8 cellular contexts compared by ENCODE assay signal in the genomic region with DNA sequence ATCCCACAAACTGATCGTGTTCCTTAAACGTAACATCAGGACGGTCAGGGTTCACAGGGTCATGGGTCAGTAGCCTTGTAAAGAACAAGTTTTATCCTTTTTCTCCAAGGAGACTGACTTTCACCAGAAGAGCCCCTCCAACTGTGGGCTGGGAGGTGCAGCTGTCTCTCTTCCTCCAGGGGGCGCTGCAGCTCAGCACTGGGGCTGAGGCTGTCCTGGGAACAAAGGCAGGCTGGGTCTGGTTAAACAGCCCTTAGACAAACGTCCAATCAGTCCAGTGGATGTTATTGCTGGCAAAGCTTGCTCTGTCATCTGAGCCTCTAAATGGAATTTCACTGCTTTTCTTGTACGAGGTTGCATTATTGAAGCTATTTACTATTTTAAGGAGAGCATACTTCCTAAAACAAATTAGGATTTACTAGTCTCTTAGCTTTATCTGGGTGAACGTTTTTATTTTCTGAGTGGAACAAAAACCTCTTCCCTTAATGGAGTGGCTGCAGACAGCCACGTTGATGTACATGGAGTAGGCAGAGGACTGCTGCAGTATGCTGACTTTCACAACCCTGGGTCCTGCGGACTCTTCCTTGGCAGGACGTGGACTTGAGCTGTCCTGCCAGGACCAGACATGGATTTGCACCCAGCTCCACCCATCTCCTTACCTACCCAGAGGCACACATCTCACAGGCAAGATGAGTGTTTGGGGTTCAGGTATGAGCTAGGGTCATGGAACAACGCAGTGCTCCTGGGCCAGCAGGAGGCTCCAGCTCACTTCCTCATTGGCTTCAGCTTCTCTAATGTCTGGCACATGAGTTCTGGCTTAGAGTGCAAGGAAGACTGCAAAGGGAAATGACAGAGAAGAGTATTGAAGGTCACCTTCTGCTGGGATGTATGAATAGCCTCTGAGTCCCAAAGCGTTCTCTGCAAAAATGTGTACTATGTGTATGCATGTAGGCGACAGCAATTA. TPM values are rescaled to one million over a fixed set of nuclear protein-coding genes. Genes with fewer than 3 reads are reported as not detected.
DNase-seq lines count a peak whose midpoint lies in the region; ATAC-seq and TF ChIP-seq lines count a peak whose summit lies in the region.

No MANE protein-coding gene starts in this region.

- peaks cover 70% of the 10 kb centered on the region for H3K36me3 ChIP-seq in neutrophil

- H3K4me1 ChIP-seq in neutrophil (ENCODE audit: control insufficient read depth in 1 of 2, insufficient read depth in 1 of 2, low read depth in 1 of 2, low read length in 1 of 2) = no peaks in the 10 kb centered on the region

- ATAC-seq in HG02763 (IDR thresholded peaks at IDR 0.05; ENCODE audit: unreplicated experiment) = no peak

- DNase-seq in CD14-positive monocyte (ENCODE audit: low spot score) = peak; percentile 55
- peak in 1 of 2 experiments; percentile 69 for DNase-seq in HL-60 (ENCODE audit: low read depth in 1 of 2, low spot score in 1 of 2)
- peak; percentile 48 for DNase-seq in activated T-helper 1 cell treated with anti-CD3 and anti-CD28 coated beads, Interleukin-12 subunit alpha, Interleukin-12 subunit beta, Interleukin-2, Interleukin-4 antibody, amounts not matched to agents 30 ng/mL and 10 ng/mL and 1 ng/mL, durations not matched to agents 14 hours and 24 hours and 36 hours (ENCODE audit: low spot score)
- peak; percentile 90 for DNase-seq in fibroblast of pulmonary artery (ENCODE audit: low read depth)

- peaks cover 8% of the 10 kb centered on the region for H3K4me1 Mint-ChIP-seq in CD14-positive monocyte
- H3K4me1 Mint-ChIP-seq in activated T-helper 1 cell treated with anti-CD3 and anti-CD28 coated beads, Interleukin-12 subunit alpha, Interleukin-12 subunit beta, Interleukin-2, Interleukin-4 antibody, amounts not matched to agents 30 ng/mL and 10 ng/mL and 1 ng/mL, durations not matched to agents 14 hours and 24 hours and 36 hours (ENCODE audit: low read depth) = peaks cover 18% of the 10 kb centered on the region

- intact Hi-C loops in CD14-positive monocyte (cut with micrococcal nuclease) = loop anchor here (5.0 to 10.0 kb wide), 4 partner anchors 161 to 346 kb away; no protein-coding TSS in a partner anchor
- intact Hi-C loops in activated T-helper 1 cell treated with anti-CD3 and anti-CD28 coated beads, Interleukin-12 subunit alpha, Interleukin-12 subunit beta, Interleukin-2, Interleukin-4 antibody, amounts not matched to agents 30 ng/mL and 10 ng/mL and 1 ng/mL, durations not matched to agents 14 hours and 24 hours and 36 hours (cut with micrococcal nuclease) = loop anchor here (1.0 kb wide), 1 partner anchor 162 kb away; no protein-coding TSS in a partner anchor

- peaks cover 69 to 88% of the 10 kb centered on the region in 2 donors for H3K36me3 Mint-ChIP-seq in CD14-positive monocyte
- H3K36me3 Mint-ChIP-seq in activated T-helper 1 cell treated with anti-CD3 and anti-CD28 coated beads, Interleukin-12 subunit alpha, Interleukin-12 subunit beta, Interleukin-2, Interleukin-4 antibody, amounts not matched to agents 30 ng/mL and 10 ng/mL and 1 ng/mL, durations not matched to agents 14 hours and 24 hours and 36 hours (ENCODE audit: low read depth) = peaks cover 55% of the 10 kb centered on the region

- H3K4me3 Mint-ChIP-seq in CD14-positive monocyte = no peak overlapping the region
- no peak overlapping the region for H3K4me3 Mint-ChIP-seq in activated T-helper 1 cell treated with anti-CD3 and anti-CD28 coated beads, Interleukin-12 subunit alpha, Interleukin-12 subunit beta, Interleukin-2, Interleukin-4 antibody, amounts not matched to agents 30 ng/mL and 10 ng/mL and 1 ng/mL, durations not matched to agents 14 hours and 24 hours and 36 hours

- H3K27me3 Mint-ChIP-seq in CD14-positive monocyte (ENCODE audit: low read depth in 3 of 3) = peaks cover 0 to 2% (median 1%) of the 10 kb centered on the region in 3 donors
- no peaks in the 10 kb centered on the region for H3K27me3 Mint-ChIP-seq in activated T-helper 1 cell treated with anti-CD3 and anti-CD28 coated beads, Interleukin-12 subunit alpha, Interleukin-12 subunit beta, Interleukin-2, Interleukin-4 antibody, amounts not matched to agents 30 ng/mL and 10 ng/mL and 1 ng/mL, durations not matched to agents 14 hours and 24 hours and 36 hours (ENCODE audit: insufficient read depth)

- no peaks in the 10 kb centered on the region for H3K9me3 ChIP-seq in neutrophil

- no peaks in the 10 kb centered on the region for H3K27me3 ChIP-seq in HL-60 (ENCODE audit: insufficient read depth, poor library complexity, severe bottlenecking)
- H3K27me3 ChIP-seq in neutrophil = no peaks in the 10 kb centered on the region

- no peak overlapping the region for H3K27ac ChIP-seq in HL-60 (replicated peaks)
- H3K27ac ChIP-seq in neutrophil = no peak overlapping the region
- peak overlapping the region; percentile 57 for H3K27ac ChIP-seq in temporal lobe (ENCODE audit: low read depth, low read length)

- no peak overlapping the region for H3K4me3 ChIP-seq in HL-60 (replicated peaks; ENCODE audit: insufficient read depth, low read length)
- no peak overlapping the region for H3K4me3 ChIP-seq in fibroblast of pulmonary artery (replicated peaks; ENCODE audit: low read depth, low read length)
- H3K4me3 ChIP-seq in neutrophil (ENCODE audit: low read depth in 1 of 2, low read length in 1 of 2) = no peak overlapping the region

- H3K9me3 Mint-ChIP-seq in CD14-positive monocyte = no peaks in the 10 kb centered on the region
- no peaks in the 10 kb centered on the region for H3K9me3 Mint-ChIP-seq in activated T-helper 1 cell treated with anti-CD3 and anti-CD28 coated beads, Interleukin-12 subunit alpha, Interleukin-12 subunit beta, Interleukin-2, Interleukin-4 antibody, amounts not matched to agents 30 ng/mL and 10 ng/mL and 1 ng/mL, durations not matched to agents 14 hours and 24 hours and 36 hours

- TF ChIP-seq CTCF in CD14-positive monocyte (IDR thresholded peaks at IDR 0.05) (peak; percentile 95), HL-60 (IDR thresholded peaks at IDR 0.05; ENCODE audit: insufficient read depth, low read length) (peak; percentile 89), fibroblast of pulmonary artery (IDR thresholded peaks at IDR 0.05; ENCODE audit: low read length, missing control alignments) (no peak), neutrophil (IDR thresholded peaks at IDR 0.05) (peak; percentile 73)

- H3K27ac Mint-ChIP-seq in CD14-positive monocyte = peak overlapping the region in 1 of 7 donors; percentile 41
- H3K27ac Mint-ChIP-seq in activated T-helper 1 cell treated with anti-CD3 and anti-CD28 coated beads, Interleukin-12 subunit alpha, Interleukin-12 subunit beta, Interleukin-2, Interleukin-4 antibody, amounts not matched to agents 30 ng/mL and 10 ng/mL and 1 ng/mL, durations not matched to agents 14 hours and 24 hours and 36 hours = no peak overlapping the region

TF ChIP-seq in PFSK-1, 5 proteins besides CTCF, POLR2A, EP300 and RAD21:
- TF ChIP-seq FOXP2 (optimal IDR thresholded peaks at IDR 0.05; ENCODE audit: borderline replicate concordance, extremely low read depth, extremely low read length, insufficient read depth) = no peak
- no peak for TF ChIP-seq REST (IDR thresholded peaks at IDR 0.05; ENCODE audit: insufficient read depth in 1 of 2, low read depth in 2 of 2, low read length in 2 of 2)
- peak; percentile 27; the same call in 1 of the 2 replicates for TF ChIP-seq POLR2AphosphoS5 (IDR thresholded peaks at IDR 0.05; ENCODE audit: low read depth, low read length)

RNA-seq across cellular contexts. Expression of gene EXOSC2, which starts 7.8 kb away (rescaled TPM):
- 10 to 100 TPM; 10.2 to 11.2 TPM for polyA plus RNA-seq in CD14-positive monocyte
- polyA plus RNA-seq in PFSK-1 (2012; ENCODE audit: insufficient read length, low read depth) = 28.0 TPM
- total RNA-seq in activated T-helper 1 cell treated with anti-CD3 and anti-CD28 coated beads, Interleukin-12 subunit alpha, Interleukin-12 subunit beta, Interleukin-2, Interleukin-4 antibody, amounts not matched to agents 30 ng/mL and 10 ng/mL and 1 ng/mL, durations not matched to agents 14 hours and 24 hours and 36 hours = 107 TPM in 2 replicates
- total RNA-seq in temporal lobe = 30.5 TPM

RNA-seq across cellular contexts. Expression of gene PRDM12, which starts 36.9 kb away (rescaled TPM):
- polyA plus RNA-seq in CD14-positive monocyte = not detected
- 0.88 TPM for polyA plus RNA-seq in PFSK-1 (2012; ENCODE audit: insufficient read length, low read depth)
- 0.31 and 0.32 TPM in 2 replicates for total RNA-seq in activated T-helper 1 cell treated with anti-CD3 and anti-CD28 coated beads, Interleukin-12 subunit alpha, Interleukin-12 subunit beta, Interleukin-2, Interleukin-4 antibody, amounts not matched to agents 30 ng/mL and 10 ng/mL and 1 ng/mL, durations not matched to agents 14 hours and 24 hours and 36 hours
- total RNA-seq in temporal lobe = not detected
